In the genomic region with DNA sequence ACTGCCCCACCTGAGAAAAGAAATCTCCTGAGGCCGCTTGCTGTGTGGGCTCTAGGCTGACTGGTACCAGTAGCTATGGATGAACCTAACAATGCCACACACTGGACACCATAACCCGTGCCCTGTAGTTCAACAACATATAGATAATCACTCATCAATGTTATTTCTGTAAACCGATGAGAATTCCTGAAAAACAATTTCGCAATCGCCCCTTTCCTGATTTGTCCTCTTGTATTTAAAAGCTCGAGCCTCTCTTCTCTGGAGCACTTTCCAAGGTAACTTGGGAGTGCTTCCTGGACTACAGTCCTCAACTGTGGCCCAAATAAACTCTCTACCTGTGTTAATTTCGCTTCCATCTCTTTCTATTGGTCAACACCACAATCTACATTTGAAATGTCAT, we compare ENCODE assay signal across 25 cellular contexts. TPM values are rescaled to one million over a fixed set of nuclear protein-coding genes. Genes with fewer than 3 reads are reported as not detected.
DNase-seq lines count a peak whose midpoint lies in the region; ATAC-seq lines count a peak whose summit lies in the region.
"Had no signal": no experiment of that assay in that cellular context is flagged by ENCODE, and none has a peak within 500 bp of the region (broad histone marks: within the 10 kb centered on the region; RNA-seq: fewer than 3 reads in every experiment).

No MANE protein-coding gene starts in this region.

- H3K36me3 Mint-ChIP-seq in CD4-positive, alpha-beta memory T cell = peaks cover 8 to 9% of the 10 kb centered on the region in 2 donors
- no peaks in the 10 kb centered on the region for H3K36me3 Mint-ChIP-seq in activated T-helper 17 cell treated with anti-CD3 and anti-CD28 coated beads, Interleukin-2, amount 50 U/mL, for 72 hours (ENCODE audit: low read depth)
- peaks cover 0 to 10% (median 4%) of the 10 kb centered on the region in 3 donors for H3K36me3 Mint-ChIP-seq in naive thymus-derived CD8-positive, alpha-beta T cell

- no peaks in the 10 kb centered on the region for H3K27me3 Mint-ChIP-seq in CD4-positive, alpha-beta memory T cell
- H3K27me3 Mint-ChIP-seq in activated T-helper 17 cell treated with anti-CD3 and anti-CD28 coated beads, Interleukin-2, amount 50 U/mL, for 72 hours = no peaks in the 10 kb centered on the region
- no peaks in the 10 kb centered on the region for H3K27me3 Mint-ChIP-seq in naive thymus-derived CD8-positive, alpha-beta T cell

- no peak overlapping the region for H3K27ac ChIP-seq in BLaER1
- no peak overlapping the region for H3K27ac ChIP-seq in CD4-positive, alpha-beta memory T cell (ENCODE audit: low read depth, low read length)
- no peak overlapping the region for H3K27ac ChIP-seq in trophoblast cell (ENCODE audit: low read depth, low read length)
- H3K27ac ChIP-seq: GM23248, HL-60, PC-9, SJCRH30 had no signal

- H4K8ac ChIP-seq in trophoblast cell (ENCODE audit: low read depth, low read length) = no peak overlapping the region

- H3K4me3 ChIP-seq in BLaER1 (no peak overlapping the region), trophoblast cell (ENCODE audit: low read depth, low read length) (no peak overlapping the region)
- no peak overlapping the region for H3K4me3 ChIP-seq in CD4-positive, alpha-beta memory T cell (ENCODE audit: low read length in 2 of 2)
- H3K4me3 ChIP-seq: GM23248, HAP-1, PC-9, SJCRH30 had no signal

- no peak for ATAC-seq in activated T-helper 17 cell treated with anti-CD3 and anti-CD28 coated beads, Interleukin-2, amount 50 U/mL, for 72 hours (replicated peaks)
- no peak for ATAC-seq in naive thymus-derived CD8-positive, alpha-beta T cell
- ATAC-seq in HG03378 (IDR thresholded peaks at IDR 0.05; ENCODE audit: unreplicated experiment) = no peak
- ATAC-seq: Right ventricle myocardium inferior, SK-N-SH treated with all-trans-retinoic acid at 6 μM for 48 hours had no signal

- no peak overlapping the region for H2BK120ac ChIP-seq in trophoblast cell (ENCODE audit: insufficient read depth, low read length, poor library complexity)

- no peak for DNase-seq in CD4-positive, alpha-beta memory T cell
- no peak for DNase-seq in naive thymus-derived CD8-positive, alpha-beta T cell
- no peak for DNase-seq in DMS 273 treated with DMSO at 0.1 percent for 48 hours (lab: John Stamatoyannopoulos, UW)
- no peak for DNase-seq in trophoblast cell
- DNase-seq: DMS53; GM23248; KBM-7; MV-4-11; NCI-H1105; NCI-H1436 treated with DMSO at 0.1 percent for 48 hours; NCI-H187 treated with DMSO at 0.1 percent for 48 hours; NCI-H446; NCI-H524 treated with DMSO at 0.1 percent for 48 hours; NCI-H774; NK-92 treated with Interleukin-12 subunit alpha and Interleukin-12 subunit beta, amount 100 ng/mL, for 24 hours; SJCRH30 had no signal

- H2AFZ ChIP-seq in trophoblast cell (ENCODE audit: insufficient read depth, low read length, poor library complexity) = no peak overlapping the region
- H2AFZ ChIP-seq: GM23248, PC-9 had no signal

- H3K27me3 ChIP-seq in BLaER1 (no peaks in the 10 kb centered on the region), trophoblast cell (ENCODE audit: insufficient read depth, low read length) (no peaks in the 10 kb centered on the region)
- no peaks in the 10 kb centered on the region for H3K27me3 ChIP-seq in CD4-positive, alpha-beta memory T cell (ENCODE audit: insufficient read depth, low read length)
- H3K27me3 ChIP-seq: SJCRH30 had no signal

- H3K9me3 ChIP-seq in BLaER1 (peaks cover 18% of the 10 kb centered on the region), trophoblast cell (ENCODE audit: insufficient read depth, low read depth, low read length) (peaks cover 9% of the 10 kb centered on the region)
- H3K9me3 ChIP-seq in CD4-positive, alpha-beta memory T cell (ENCODE audit: control insufficient read depth in 1 of 2, low read length in 2 of 2) = no peaks in the 10 kb centered on the region
- H3K9me3 ChIP-seq: SJCRH30 had no signal

- H3K9me3 Mint-ChIP-seq in CD4-positive, alpha-beta memory T cell = peaks cover 0 to 12% (median 7%) of the 10 kb centered on the region in 8 donors
- H3K9me3 Mint-ChIP-seq in activated T-helper 17 cell treated with anti-CD3 and anti-CD28 coated beads, Interleukin-2, amount 50 U/mL, for 72 hours = peaks cover 3% of the 10 kb centered on the region
- peaks cover 0 to 13% (median 8%) of the 10 kb centered on the region in 9 donors for H3K9me3 Mint-ChIP-seq in naive thymus-derived CD8-positive, alpha-beta T cell

- POLR2A ChIA-PET in CD4-positive, alpha-beta memory T cell (lab: Charles Lee; ENCODE audit: partially characterized antibody) = interaction anchor here (0.6 to 2.3 kb wide), 2 partner anchors 29 to 91 kb away, joined by 3 to 6 read pairs; no protein-coding TSS in a partner anchor
- POLR2A ChIA-PET in naive thymus-derived CD8-positive, alpha-beta T cell (lab: Charles Lee) = interaction anchor here (1.0 to 1.4 kb wide), 2 partner anchors 15 to 229 kb away, joined by 3 read pairs; a partner anchor contains a TSS

- H3K14ac ChIP-seq in trophoblast cell (ENCODE audit: low read length) = no peak overlapping the region

- no peak overlapping the region for H3K23ac ChIP-seq in trophoblast cell (ENCODE audit: low read length)

- H2BK5ac ChIP-seq in trophoblast cell (ENCODE audit: low read depth, low read length, poor library complexity) = no peak overlapping the region

- H3K9ac ChIP-seq in BLaER1 (no peak overlapping the region), trophoblast cell (ENCODE audit: low read length) (no peak overlapping the region)
- H3K9ac ChIP-seq: GM23248 had no signal

- H3K79me2 ChIP-seq in trophoblast cell (ENCODE audit: control insufficient read depth, insufficient read depth, low read length, poor library complexity) = no peaks in the 10 kb centered on the region

- H4K20me1 ChIP-seq in BLaER1 = no peaks in the 10 kb centered on the region

- no peak overlapping the region for H4K12ac ChIP-seq in trophoblast cell (ENCODE audit: low read depth, low read length)

- H3K4me1 ChIP-seq in BLaER1 (peaks cover 47% of the 10 kb centered on the region), trophoblast cell (ENCODE audit: control insufficient read depth in 1 of 2, insufficient read depth in 2 of 2, low read length in 2 of 2) (peaks cover 4 to 8% of the 10 kb centered on the region in 2 experiments)
- H3K4me1 ChIP-seq in CD4-positive, alpha-beta memory T cell (ENCODE audit: insufficient read depth, low read length) = peaks cover 36% of the 10 kb centered on the region
- H3K4me1 ChIP-seq: HAP-1 had no signal

- H4K91ac ChIP-seq in trophoblast cell (ENCODE audit: low read depth, low read length) = no peak overlapping the region

- peak overlapping the region in 4 of 7 donors; percentile 41 to 82 (median 63) for H3K27ac Mint-ChIP-seq in CD4-positive, alpha-beta memory T cell
- H3K27ac Mint-ChIP-seq in activated T-helper 17 cell treated with anti-CD3 and anti-CD28 coated beads, Interleukin-2, amount 50 U/mL, for 72 hours = peak overlapping the region; percentile 24
- H3K27ac Mint-ChIP-seq in naive thymus-derived CD8-positive, alpha-beta T cell = peak overlapping the region in 6 of 10 donors; percentile 27 to 61 (median 58)

- intact Hi-C loops in CD4-positive, alpha-beta memory T cell (cut with micrococcal nuclease) = no loop called here

- no peak overlapping the region for H3K4ac ChIP-seq in trophoblast cell (ENCODE audit: low read depth, low read length)

- no peaks in the 10 kb centered on the region for H3K79me1 ChIP-seq in trophoblast cell (ENCODE audit: low read length)

- CTCF ChIA-PET in CD4-positive, alpha-beta memory T cell (lab: Charles Lee; ENCODE audit: partially characterized antibody) = interaction anchor here (4.9 kb wide), 1 partner anchor 28 kb away, joined by 23 read pairs; no protein-coding TSS in a partner anchor

- no peak overlapping the region for H2BK12ac ChIP-seq in trophoblast cell (ENCODE audit: low read length)

- WGBS in trophoblast cell (ENCODE audit: extremely low coverage, insufficient coverage, insufficient read length) = no CpG with 5 or more reads among the region's 7 CpGs

- no peak overlapping the region for H3K18ac ChIP-seq in trophoblast cell (ENCODE audit: low read length)

- H3K4me3 Mint-ChIP-seq in CD4-positive, alpha-beta memory T cell = no peak overlapping the region
- H3K4me3 Mint-ChIP-seq in activated T-helper 17 cell treated with anti-CD3 and anti-CD28 coated beads, Interleukin-2, amount 50 U/mL, for 72 hours = no peak overlapping the region
- H3K4me3 Mint-ChIP-seq in naive thymus-derived CD8-positive, alpha-beta T cell = peak overlapping the region in 1 of 10 donors; percentile 15
- H3K4me3 Mint-ChIP-seq: CD14-positive monocyte had no signal

- peaks cover 22 to 48% (median 30%) of the 10 kb centered on the region in 4 donors for H3K4me1 Mint-ChIP-seq in CD4-positive, alpha-beta memory T cell
- H3K4me1 Mint-ChIP-seq in activated T-helper 17 cell treated with anti-CD3 and anti-CD28 coated beads, Interleukin-2, amount 50 U/mL, for 72 hours = peaks cover 18% of the 10 kb centered on the region
- peaks cover 12 to 45% (median 42%) of the 10 kb centered on the region in 4 donors for H3K4me1 Mint-ChIP-seq in naive thymus-derived CD8-positive, alpha-beta T cell

- no peak overlapping the region for H2AK5ac ChIP-seq in trophoblast cell (ENCODE audit: low read length)

- H3K36me3 ChIP-seq in BLaER1 (no peaks in the 10 kb centered on the region), trophoblast cell (ENCODE audit: control insufficient read depth in 1 of 2, insufficient read depth in 2 of 2, low read length in 2 of 2) (no peaks in the 10 kb centered on the region)
- no peaks in the 10 kb centered on the region for H3K36me3 ChIP-seq in CD4-positive, alpha-beta memory T cell (ENCODE audit: insufficient read depth, low read length)
- H3K36me3 ChIP-seq: HAP-1, SJCRH30 had no signal

- peak overlapping the region; percentile 36; the same call in 1 of the 2 replicates for H3K4me2 ChIP-seq in BLaER1
- no peak overlapping the region for H3K4me2 ChIP-seq in trophoblast cell (ENCODE audit: low read length)
- H3K4me2 ChIP-seq: PC-9 had no signal

RNA-seq across cellular contexts. Expression of a gene that starts 26.1 kb away (rescaled TPM):
- 100 to 1,000 TPM; 584 to 620 TPM for total RNA-seq in CD4-positive, alpha-beta memory T cell
- 100 to 1,000 TPM; 273 to 278 TPM for polyA plus RNA-seq in CD4-positive, alpha-beta memory T cell
- total RNA-seq in activated T-helper 17 cell treated with anti-CD3 and anti-CD28 coated beads, Interleukin-2, amount 50 U/mL, for 72 hours = 100 to 1,000 TPM; 232 to 283 TPM
- 100 to 1,000 TPM; 411 to 418 TPM for total RNA-seq in naive thymus-derived CD8-positive, alpha-beta T cell
- 100 to 1,000 TPM; 143 to 237 (median 172) TPM for polyA plus RNA-seq in naive thymus-derived CD8-positive, alpha-beta T cell
- polyA plus RNA-seq in trophoblast cell (2013) = 136 and 143 TPM in 2 replicates
